ENCODE assay signal across 12 cellular contexts in the genomic region with DNA sequence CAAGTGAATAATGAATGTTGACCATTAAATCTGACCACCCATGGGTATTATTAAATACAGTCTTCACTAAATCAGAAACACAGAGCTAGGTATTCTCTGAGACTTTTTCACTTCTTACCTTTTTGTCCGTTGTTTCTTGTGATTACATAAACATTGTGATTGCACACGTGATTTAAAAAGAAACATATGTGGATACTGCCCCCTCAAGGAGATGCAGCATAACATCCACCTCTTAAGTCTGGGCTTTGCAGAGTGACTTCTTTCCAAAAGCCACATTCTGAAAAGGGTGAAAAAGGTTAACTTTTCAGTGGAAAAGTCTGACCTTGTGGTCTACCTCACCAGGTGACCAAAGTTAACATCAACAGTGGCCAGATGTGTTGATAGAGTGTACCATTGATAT.
DNase-seq lines count a peak whose midpoint lies in the region; ATAC-seq, FAIRE-seq and TF ChIP-seq lines count a peak whose summit lies in the region.
"Had no signal": no experiment of that assay in that cellular context is flagged by ENCODE, and none has a peak within 500 bp of the region (broad histone marks: within the 10 kb centered on the region; RNA-seq: fewer than 3 reads in every experiment).

No MANE protein-coding gene starts in this region.

- 23 to 25% methylated on average over 2 of the region's 2 CpGs for WGBS in sigmoid colon, 2 donors

- CTCF ChIA-PET in A673 (lab: Charles Lee), result no interaction called here

- FAIRE-seq in kidney (lab: Jason Lieb, UNC), result no peak

- no TSS peak for BruUV-seq in A673 (replicated peaks; lab: Mats Ljungman, UMichigan)

- no peak overlapping the region for H3K9ac ChIP-seq in kidney (ENCODE audit: low read length in 2 of 2)

- H3K4me1 ChIP-seq in A673 (ENCODE audit: insufficient read depth, low read length, poor library complexity, severe bottlenecking) (peaks cover 7% of the 10 kb centered on the region), RWPE2 (ENCODE audit: insufficient read depth, poor library complexity, severe bottlenecking) (no peaks in the 10 kb centered on the region), sigmoid colon (peaks cover 0 to 11% (median 6%) of the 10 kb centered on the region in 4 donors), kidney (ENCODE audit: control insufficient read depth in 1 of 2, insufficient read depth in 1 of 2, low read depth in 1 of 2, low read length in 2 of 2) (no peaks in the 10 kb centered on the region)
- H3K4me1 ChIP-seq: HAP-1 had no signal

- no peaks in the 10 kb centered on the region for H3K27me3 ChIP-seq in A673 (replicated peaks; ENCODE audit: insufficient read depth, low read depth, low read length, poor library complexity)
- no peaks in the 10 kb centered on the region for H3K27me3 ChIP-seq in RWPE2 (ENCODE audit: insufficient read depth, poor library complexity, severe bottlenecking)
- no peaks in the 10 kb centered on the region for H3K27me3 ChIP-seq in sigmoid colon

- DNase-seq in A673 (ENCODE audit: low spot score) (peak; percentile 39), RWPE2 (ENCODE audit: low spot score) (no peak), fibroblast of the conjunctiva (ENCODE audit: low read depth) (peak; percentile 54), KG1 (lab: John Stamatoyannopoulos, UW) (no peak), sigmoid colon (no peak), kidney (no peak)
- no peak for DNase-seq in stimulated activated CD4-positive, alpha-beta T cell treated with anti-CD3 and anti-CD28 coated beads, Interleukin-12 subunit alpha, Interleukin-12 subunit beta, amount 100 ng/mL, for 4 hours
- DNase-seq: activated CD4-positive, alpha-beta T cell treated with anti-CD3 and anti-CD28 coated beads for 48 hours; DMS153; NCI-H2029 treated with DMSO at 0.1 percent for 48 hours had no signal

- intact Hi-C loops in A673 (cut with micrococcal nuclease; ENCODE audit: unreplicated experiment) (no loop called here), sigmoid colon (cut with DNase I) (no loop called here), kidney (cut with DNase I) (no loop called here)

- H3K27ac ChIP-seq in A673 (ENCODE audit: low read depth, low read length, poor library complexity, severe bottlenecking), result no peak overlapping the region
- H3K27ac ChIP-seq in RWPE2 (ENCODE audit: poor library complexity, severe bottlenecking), result no peak overlapping the region
- H3K27ac ChIP-seq in sigmoid colon, result no peak overlapping the region
- H3K27ac ChIP-seq in kidney (ENCODE audit: low read depth in 2 of 2, low read length in 2 of 2), result no peak overlapping the region

- no peaks in the 10 kb centered on the region for H3K9me3 ChIP-seq in A673 (ENCODE audit: low read depth, low read length, poor library complexity, severe bottlenecking)
- no peaks in the 10 kb centered on the region for H3K9me3 ChIP-seq in RWPE2 (ENCODE audit: severe bottlenecking)
- no peaks in the 10 kb centered on the region for H3K9me3 ChIP-seq in sigmoid colon
- H3K9me3 ChIP-seq in kidney (ENCODE audit: control insufficient read depth in 1 of 2, low read length in 2 of 2), result no peaks in the 10 kb centered on the region
- H3K9me3 ChIP-seq: HAP-1 had no signal

- peak; percentile 56 for TF ChIP-seq CTCF in A673 (conservative IDR thresholded peaks at IDR 0.05; ENCODE audit: low read depth, low read length)
- peak; percentile 44 for TF ChIP-seq CTCF in RWPE2 (IDR thresholded peaks at IDR 0.05; ENCODE audit: poor library complexity, severe bottlenecking)
- no peak for TF ChIP-seq CTCF in sigmoid colon (IDR thresholded peaks at IDR 0.05)
- no peak for TF ChIP-seq CTCF in kidney (IDR thresholded peaks at IDR 0.05; ENCODE audit: borderline replicate concordance, extremely low read depth, insufficient read depth)

- H3K36me3 ChIP-seq in A673 (ENCODE audit: insufficient read depth, low read length, poor library complexity, severe bottlenecking) (no peaks in the 10 kb centered on the region), RWPE2 (ENCODE audit: low read depth) (no peaks in the 10 kb centered on the region), sigmoid colon (no peaks in the 10 kb centered on the region), kidney (ENCODE audit: control insufficient read depth in 1 of 2, insufficient read depth in 2 of 2, low read length in 2 of 2) (no peaks in the 10 kb centered on the region)
- H3K36me3 ChIP-seq: HAP-1 had no signal

- no peak for TF ChIP-seq POLR2A in sigmoid colon (IDR thresholded peaks at IDR 0.05)

- H3K4me3 ChIP-seq in A673 (ENCODE audit: low read depth, low read length, poor library complexity, severe bottlenecking) (no peak overlapping the region), RWPE2 (ENCODE audit: severe bottlenecking) (no peak overlapping the region), sigmoid colon (no peak overlapping the region), kidney (ENCODE audit: low read length in 2 of 2) (no peak overlapping the region)
- H3K4me3 ChIP-seq: HAP-1 had no signal

- ATAC-seq in GM19351 (IDR thresholded peaks at IDR 0.05; ENCODE audit: unreplicated experiment) (peak; percentile 63), RWPE2 (ENCODE audit: low read depth) (no peak)

- TF ChIP-seq EP300 in sigmoid colon (IDR thresholded peaks at IDR 0.05), result no peak

- POLR2A ChIA-PET in A673 (lab: Charles Lee; ENCODE audit: low non-redundant PET), result no interaction called here

Comparison
In these comparisons a context has a peak if more than half of its experiments do, and no peak if none do; other contexts are left out.
1. DNase-seq: peak in A673 (single experiment) and fibroblast of the conjunctiva (single experiment); none in RWPE2 (single experiment), KG1 (single experiment), stimulated activated CD4-positive, alpha-beta T cell treated with anti-CD3 and anti-CD28 coated beads, Interleukin-12 subunit alpha, Interleukin-12 subunit beta, amount 100 ng/mL, for 4 hours (single experiment), sigmoid colon (single experiment) and kidney (single experiment).
2. CTCF ChIP-seq: peak in A673 (single experiment) and RWPE2 (single experiment); none in sigmoid colon (0 of 4) and kidney (single experiment).